Comparison of ENCODE assay signal across 16 cellular contexts in genomic region chr11:34261820-34262219, GRCh38.
DNase-seq lines count a peak whose midpoint lies in the region; TF ChIP-seq lines count a peak whose summit lies in the region.
"Had no signal": no experiment of that assay in that cellular context is flagged by ENCODE, and none has a peak within 500 bp of the region (broad histone marks: within the 10 kb centered on the region; RNA-seq: fewer than 3 reads in every experiment).

No MANE protein-coding gene starts in this region.

- H2AK5ac ChIP-seq in trophoblast cell (ENCODE audit: low read length) (no peak overlapping the region), neuronal stem cell (ENCODE audit: low read depth, low read length) (no peak overlapping the region)

- H3K36me3 ChIP-seq in trophoblast cell (ENCODE audit: control insufficient read depth in 1 of 2, insufficient read depth in 2 of 2, low read length in 2 of 2) (no peaks in the 10 kb centered on the region), neuronal stem cell (replicated peaks in 1 of 2; ENCODE audit: control insufficient read depth in 2 of 2, insufficient read depth in 2 of 2, low read length in 2 of 2) (no peaks in the 10 kb centered on the region)
- H3K36me3 ChIP-seq: BE2C, MG63 had no signal

- H2BK15ac ChIP-seq in neuronal stem cell (ENCODE audit: low read length), result no peak overlapping the region

- peaks cover 7% of the 10 kb centered on the region for H3K79me1 ChIP-seq in trophoblast cell (ENCODE audit: low read length)
- H3K79me1 ChIP-seq in neuronal stem cell (ENCODE audit: low read depth, low read length), result no peaks in the 10 kb centered on the region

- H3K4me3 Mint-ChIP-seq in chondrocyte (ENCODE audit: unreplicated experiment), result no peak overlapping the region
- H3K4me3 Mint-ChIP-seq: CD4-positive, alpha-beta T cell had no signal

- peak; percentile 25 for DNase-seq in NCI-H226
- DNase-seq in chondrocyte (ENCODE audit: low spot score), result peak; percentile 21
- peak; percentile 20 for DNase-seq in midbrain (lab: John Stamatoyannopoulos, UW)
- no peak for DNase-seq in NK-92 (lab: John Stamatoyannopoulos, UW; ENCODE audit: unreplicated experiment)
- DNase-seq in trophoblast cell, result no peak
- no peak for DNase-seq in NCI-H1105 (lab: John Stamatoyannopoulos, UW)
- DNase-seq in neuronal stem cell (ENCODE audit: low spot score), result no peak
- DNase-seq: BE2C; CD4-positive, alpha-beta T cell; MG63; NCI-H1092 treated with DMSO at 0.1 percent for 48 hours; NCI-H1694; NCI-H345; NCI-H526; SHP77 treated with DMSO at 0.1 percent for 48 hours had no signal

- no peaks in the 10 kb centered on the region for H3K9me3 Mint-ChIP-seq in chondrocyte (ENCODE audit: low read depth)
- H3K9me3 Mint-ChIP-seq: CD4-positive, alpha-beta T cell had no signal

- no peak overlapping the region for H2BK5ac ChIP-seq in trophoblast cell (ENCODE audit: low read depth, low read length, poor library complexity)
- H2BK5ac ChIP-seq in neuronal stem cell (ENCODE audit: low read length), result no peak overlapping the region

- peaks cover 1% of the 10 kb centered on the region for H3K9me3 ChIP-seq in trophoblast cell (ENCODE audit: insufficient read depth, low read depth, low read length)
- H3K9me3 ChIP-seq in neuronal stem cell (replicated peaks in 1 of 2; ENCODE audit: control insufficient read depth in 2 of 2, insufficient read depth in 1 of 2, low read depth in 1 of 2, low read length in 2 of 2), result no peaks in the 10 kb centered on the region
- H3K9me3 ChIP-seq: BE2C, MG63 had no signal

- H2BK120ac ChIP-seq in trophoblast cell (ENCODE audit: insufficient read depth, low read length, poor library complexity) (no peak overlapping the region), neuronal stem cell (ENCODE audit: low read depth, low read length) (no peak overlapping the region)

- H3K4me2 ChIP-seq in trophoblast cell (ENCODE audit: low read length) (no peak overlapping the region), neuronal stem cell (ENCODE audit: insufficient read depth, low read length, poor library complexity, severe bottlenecking) (no peak overlapping the region)
- H3K4me2 ChIP-seq: KMS-11 had no signal

- no CpG with 5 or more reads among the region's 1 CpG for WGBS in trophoblast cell (ENCODE audit: extremely low coverage, insufficient coverage, insufficient read length)
- WGBS in neuronal stem cell (ENCODE audit: extremely low coverage in 2 of 2, insufficient read length in 2 of 2, insufficient replicate concordance in 1 of 2), 2 donors, result no CpG with 5 or more reads among the region's 1 CpG

- no peak overlapping the region for H3K9ac ChIP-seq in trophoblast cell (ENCODE audit: low read length)
- H3K9ac ChIP-seq in neuronal stem cell (ENCODE audit: low read depth, low read length, poor library complexity), result no peak overlapping the region
- H3K9ac ChIP-seq: KMS-11 had no signal

- H3K27me3 ChIP-seq in trophoblast cell (ENCODE audit: insufficient read depth, low read length) (no peaks in the 10 kb centered on the region), neuronal stem cell (ENCODE audit: control insufficient read depth in 3 of 3, insufficient read depth in 3 of 3, low read depth in 1 of 3, low read length in 3 of 3) (no peaks in the 10 kb centered on the region)
- H3K27me3 ChIP-seq: BE2C, MG63 had no signal

- H3K79me2 ChIP-seq in trophoblast cell (ENCODE audit: control insufficient read depth, insufficient read depth, low read length, poor library complexity), result no peaks in the 10 kb centered on the region

- H2AFZ ChIP-seq in trophoblast cell (ENCODE audit: insufficient read depth, low read length, poor library complexity), result no peak overlapping the region
- H2AFZ ChIP-seq in neuronal stem cell (ENCODE audit: low read length), result no peak overlapping the region

- H2BK12ac ChIP-seq in trophoblast cell (ENCODE audit: low read length) (no peak overlapping the region), neuronal stem cell (ENCODE audit: low read length) (no peak overlapping the region)

- H4K8ac ChIP-seq in trophoblast cell (ENCODE audit: low read depth, low read length) (no peak overlapping the region), neuronal stem cell (ENCODE audit: low read depth, low read length) (no peak overlapping the region)

- H3K18ac ChIP-seq in trophoblast cell (ENCODE audit: low read length), result no peak overlapping the region
- H3K18ac ChIP-seq in neuronal stem cell (ENCODE audit: low read length), result no peak overlapping the region

- H3K27me3 Mint-ChIP-seq in chondrocyte (ENCODE audit: low read depth), result no peaks in the 10 kb centered on the region

- H3K23ac ChIP-seq in trophoblast cell (ENCODE audit: low read length) (no peak overlapping the region), neuronal stem cell (ENCODE audit: low read depth, low read length, poor library complexity) (no peak overlapping the region)

- H4K91ac ChIP-seq in trophoblast cell (ENCODE audit: low read depth, low read length) (no peak overlapping the region), neuronal stem cell (ENCODE audit: low read depth, low read length, poor library complexity) (no peak overlapping the region)

- H3K27ac ChIP-seq in trophoblast cell (ENCODE audit: low read depth, low read length) (no peak overlapping the region), neuronal stem cell (replicated peaks; ENCODE audit: low read length) (no peak overlapping the region)
- H3K27ac ChIP-seq: KMS-11 had no signal

- no peak overlapping the region for H3K27ac Mint-ChIP-seq in chondrocyte (ENCODE audit: unreplicated experiment)
- H3K27ac Mint-ChIP-seq: CD4-positive, alpha-beta T cell had no signal

- TF ChIP-seq CTCF in chondrocyte (IDR thresholded peaks at IDR 0.05), result no peak

- H3K4ac ChIP-seq in trophoblast cell (ENCODE audit: low read depth, low read length) (no peak overlapping the region), neuronal stem cell (ENCODE audit: low read length) (no peak overlapping the region)

- H3K4me3 ChIP-seq in trophoblast cell (ENCODE audit: low read depth, low read length), result no peak overlapping the region
- H3K4me3 ChIP-seq in neuronal stem cell (ENCODE audit: low read length in 2 of 2), result no peak overlapping the region
- H3K4me3 ChIP-seq: MG63 had no signal

- no peak overlapping the region for H3K14ac ChIP-seq in trophoblast cell (ENCODE audit: low read length)
- no peak overlapping the region for H3K14ac ChIP-seq in neuronal stem cell (ENCODE audit: low read length)

- peaks cover 10 to 12% of the 10 kb centered on the region in 2 experiments for H3K4me1 ChIP-seq in trophoblast cell (ENCODE audit: control insufficient read depth in 1 of 2, insufficient read depth in 2 of 2, low read length in 2 of 2)
- peaks cover 7 to 14% of the 10 kb centered on the region in 2 donors for H3K4me1 ChIP-seq in neuronal stem cell (ENCODE audit: control insufficient read depth in 2 of 2, insufficient read depth in 1 of 2, low read depth in 1 of 2, low read length in 2 of 2)
- H3K4me1 ChIP-seq: BE2C had no signal

- peaks cover 23% of the 10 kb centered on the region for H3K4me1 Mint-ChIP-seq in chondrocyte (ENCODE audit: low read depth)

- no peaks in the 10 kb centered on the region for H3K36me3 Mint-ChIP-seq in chondrocyte (ENCODE audit: low read depth)

- H4K12ac ChIP-seq in trophoblast cell (ENCODE audit: low read depth, low read length), result no peak overlapping the region

Comparison
In these comparisons a context has a peak if more than half of its experiments do, and no peak if none do; other contexts are left out.
1. DNase-seq: peak in NCI-H226 (single experiment), chondrocyte (single experiment) and midbrain (single experiment); none in NK-92 (single experiment), trophoblast cell (0 of 2), NCI-H1105 (single experiment) and neuronal stem cell (single experiment).